Comparison of ENCODE assay signal across 8 cellular contexts in genomic region chrX:51802917-51803688, GRCh38. TPM values are rescaled to one million over a fixed set of nuclear protein-coding genes. Genes with fewer than 3 reads are reported as not detected.
DNase-seq lines count a peak whose midpoint lies in the region; ATAC-seq and TF ChIP-seq lines count a peak whose summit lies in the region.

No MANE protein-coding gene starts in this region.

- intact Hi-C loops in left ventricle myocardium inferior (cut with micrococcal nuclease) (no loop called here), uterus (cut with DNase I; ENCODE audit: low total_unique reads) (no loop called here)

- H3K36me3 Mint-ChIP-seq in IgD-negative memory B cell (no peaks in the 10 kb centered on the region), progenitor cell of endocrine pancreas (ENCODE audit: insufficient read depth) (peaks cover 7% of the 10 kb centered on the region)
- peaks cover 7% of the 10 kb centered on the region for H3K36me3 Mint-ChIP-seq in activated naive CD8-positive, alpha-beta T cell treated with anti-CD3 and anti-CD28 coated beads for 36 hours

- H3K4me1 ChIP-seq in SJSA1 (replicated peaks), result no peaks in the 10 kb centered on the region
- H3K4me1 ChIP-seq in left ventricle myocardium inferior, result no peaks in the 10 kb centered on the region
- no peaks in the 10 kb centered on the region for H3K4me1 ChIP-seq in uterus

- TF ChIP-seq CTCF in left ventricle myocardium inferior (IDR thresholded peaks at IDR 0.05; ENCODE audit: borderline replicate concordance) (peak; percentile 27), progenitor cell of endocrine pancreas (IDR thresholded peaks at IDR 0.05; ENCODE audit: unreplicated experiment) (peak; percentile 51), uterus (IDR thresholded peaks at IDR 0.05) (no peak)

- no peak for TF ChIP-seq POLR2A in uterus (IDR thresholded peaks at IDR 0.05)

- H3K9me3 Mint-ChIP-seq in IgD-negative memory B cell (no peaks in the 10 kb centered on the region), progenitor cell of endocrine pancreas (ENCODE audit: low read depth) (peaks cover 19% of the 10 kb centered on the region)
- H3K9me3 Mint-ChIP-seq in activated naive CD8-positive, alpha-beta T cell treated with anti-CD3 and anti-CD28 coated beads for 36 hours, result no peaks in the 10 kb centered on the region

- H3K27ac Mint-ChIP-seq in IgD-negative memory B cell (peak overlapping the region; percentile 18 to 94 (median 20)), progenitor cell of endocrine pancreas (peak overlapping the region; percentile 98)
- H3K27ac Mint-ChIP-seq in activated naive CD8-positive, alpha-beta T cell treated with anti-CD3 and anti-CD28 coated beads for 36 hours, result peak overlapping the region; percentile 95

- H3K4me1 Mint-ChIP-seq in IgD-negative memory B cell (peaks cover 0 to 15% (median 8%) of the 10 kb centered on the region in 3 donors), progenitor cell of endocrine pancreas (ENCODE audit: low read depth) (peaks cover 1% of the 10 kb centered on the region)
- peaks cover 8% of the 10 kb centered on the region for H3K4me1 Mint-ChIP-seq in activated naive CD8-positive, alpha-beta T cell treated with anti-CD3 and anti-CD28 coated beads for 36 hours

- H3K4me3 ChIP-seq in SJSA1 (peak overlapping the region; percentile 49), left ventricle myocardium inferior (peak overlapping the region; percentile 74), uterus (peak overlapping the region; percentile 37 to 50)

- H3K27me3 Mint-ChIP-seq in IgD-negative memory B cell (peaks cover 3% of the 10 kb centered on the region), progenitor cell of endocrine pancreas (no peaks in the 10 kb centered on the region)
- H3K27me3 Mint-ChIP-seq in activated naive CD8-positive, alpha-beta T cell treated with anti-CD3 and anti-CD28 coated beads for 36 hours, result no peaks in the 10 kb centered on the region

- H3K36me3 ChIP-seq in SJSA1, result no peaks in the 10 kb centered on the region
- H3K36me3 ChIP-seq in left ventricle myocardium inferior, result no peaks in the 10 kb centered on the region
- H3K36me3 ChIP-seq in uterus, result no peaks in the 10 kb centered on the region

- H3K27me3 ChIP-seq in SJSA1 (replicated peaks), result no peaks in the 10 kb centered on the region
- H3K27me3 ChIP-seq in left ventricle myocardium inferior (ENCODE audit: low read depth), result no peaks in the 10 kb centered on the region
- no peaks in the 10 kb centered on the region for H3K27me3 ChIP-seq in uterus

- H3K9me3 ChIP-seq in SJSA1 (replicated peaks) (no peaks in the 10 kb centered on the region), left ventricle myocardium inferior (replicated peaks) (no peaks in the 10 kb centered on the region), uterus (no peaks in the 10 kb centered on the region)

- DNase-seq in DMS153 (lab: John Stamatoyannopoulos, UW) (peak; percentile 70), SJSA1 (ENCODE audit: low read depth in 1 of 2, low spot score in 2 of 2) (peak; percentile 36 to 44), left ventricle myocardium inferior (peak; percentile 22), progenitor cell of endocrine pancreas (ENCODE audit: low spot score, unreplicated experiment) (peak; percentile 22), uterus (peak; percentile 28 to 30)
- DNase-seq in activated naive CD8-positive, alpha-beta T cell treated with anti-CD3 and anti-CD28 coated beads for 36 hours, result peak; percentile 59

- no peak overlapping the region for H3K27ac ChIP-seq in SJSA1
- H3K27ac ChIP-seq in left ventricle myocardium inferior (replicated peaks), result peak overlapping the region; percentile 71
- peak overlapping the region; percentile 27 to 34 for H3K27ac ChIP-seq in uterus

- H3K4me3 Mint-ChIP-seq in IgD-negative memory B cell (peak overlapping the region; percentile 85 to 97 (median 95)), progenitor cell of endocrine pancreas (ENCODE audit: low read depth) (peak overlapping the region; percentile 100)
- H3K4me3 Mint-ChIP-seq in activated naive CD8-positive, alpha-beta T cell treated with anti-CD3 and anti-CD28 coated beads for 36 hours, result peak overlapping the region; percentile 93

- peak; percentile 91 for ATAC-seq in GM21447 (IDR thresholded peaks at IDR 0.05; ENCODE audit: unreplicated experiment)

RNA-seq across cellular contexts. Expression of gene GSPT2, which starts 59.9 kb away (rescaled TPM):
- polyA plus RNA-seq in IgD-negative memory B cell, result 9.6 TPM
- 4.8 and 6.1 TPM in 2 replicates for total RNA-seq in SJSA1 (2014; rRNA removed; shearing (Covaris generic))
- 10 to 100 TPM; 11.2 to 12.1 TPM for total RNA-seq in activated naive CD8-positive, alpha-beta T cell treated with anti-CD3 and anti-CD28 coated beads for 36 hours
- total RNA-seq in left ventricle myocardium inferior (8.8 TPM), progenitor cell of endocrine pancreas (20.2 and 21.2 TPM in 2 replicates), uterus (10 to 100 TPM in 2 of 4 donors, 1 to 10 TPM in 1, under 1 TPM in 1; 0.26 to 19.7 (median 7.3) TPM)

Comparison
In these comparisons a context has a peak if more than half of its experiments do, and no peak if none do; other contexts are left out.
1. H3K27ac Mint-ChIP-seq: peak in every context shown above with its lines; median percentile 98 in progenitor cell of endocrine pancreas; 95 in activated naive CD8-positive, alpha-beta T cell treated with anti-CD3 and anti-CD28 coated beads for 36 hours; 20 in IgD-negative memory B cell.
2. CTCF ChIP-seq: peak in left ventricle myocardium inferior (single experiment) and progenitor cell of endocrine pancreas (single experiment); none in uterus (0 of 4).
3. Peak in every context shown above with its lines, with median percentiles within 50 percentile points of each other: DNase-seq, H3K4me3 Mint-ChIP-seq and H3K4me3 ChIP-seq.